ENCODE assay signal across 1 cellular context in genomic region chr3:78907367-78907766, GRCh38.
TF ChIP-seq lines count a peak whose summit lies in the region.

No MANE protein-coding gene starts in this region.

TF ChIP-seq in HepG2, 621 proteins besides CTCF, POLR2A, EP300 and RAD21 (continued from another document):
- peak; percentile 30; the same call in 1 of the 2 replicates for TF ChIP-seq ARID5B (CRISPR knock-in tag; IDR thresholded peaks at IDR 0.05)
- no peak for TF ChIP-seq KLF11 (CRISPR knock-in tag; IDR thresholded peaks at IDR 0.05)
- 0 out of 2 replicates have a peak, but pooled peaks have one; percentile 6 for TF ChIP-seq SAP130 (CRISPR knock-in tag; IDR thresholded peaks at IDR 0.05; ENCODE audit: low read depth)
- peak; percentile 24 to 87; a peak in 3 of 4 replicates for TF ChIP-seq NR2F1 (CRISPR knock-in tag; IDR thresholded peaks at IDR 0.05)
- TF ChIP-seq REL (CRISPR knock-in tag; conservative IDR thresholded peaks at IDR 0.05) = no peak
- TF ChIP-seq RFX1 (IDR thresholded peaks at IDR 0.05) = peak; percentile 57
- 0 out of 2 replicates have a peak, but pooled peaks have one; percentile 16 for TF ChIP-seq HNF4G (IDR thresholded peaks at IDR 0.05; ENCODE audit: borderline replicate concordance, low read depth, low read length)
- no peak for TF ChIP-seq HNF4G (CRISPR knock-in tag; IDR thresholded peaks at IDR 0.05; ENCODE audit: borderline replicate concordance, low read depth)
- no peak for TF ChIP-seq ARNT2 (CRISPR knock-in tag; IDR thresholded peaks at IDR 0.05; ENCODE audit: low read depth)
- no peak for TF ChIP-seq RFXAP (CRISPR knock-in tag; IDR thresholded peaks at IDR 0.05; ENCODE audit: borderline replicate concordance)
- TF ChIP-seq RARA (CRISPR knock-in tag; IDR thresholded peaks at IDR 0.05) = peak; percentile 39; the same call in 1 of the 2 replicates
- peak; percentile 77 for TF ChIP-seq ARID3A (IDR thresholded peaks at IDR 0.05; ENCODE audit: low read depth, low read length)
- TF ChIP-seq ZNF7 (CRISPR knock-in tag; IDR thresholded peaks at IDR 0.05) = no peak
- TF ChIP-seq CREB1 (IDR thresholded peaks at IDR 0.05) = no peak
- peak; percentile 33; the same call in 1 of the 2 replicates for TF ChIP-seq CREB1 (CRISPR knock-in tag; IDR thresholded peaks at IDR 0.05)
- TF ChIP-seq HNF4A (CRISPR knock-in tag; IDR thresholded peaks at IDR 0.05) = peak; percentile 27; the same call in 1 of the 2 replicates
- 0 out of 2 replicates have a peak, but pooled peaks have one; percentile 7 for TF ChIP-seq TCF7 (IDR thresholded peaks at IDR 0.05; ENCODE audit: low read depth)
